9 cellular contexts compared by ENCODE assay signal in genomic region chr1:109986054-109986444, GRCh38. TPM values are rescaled to one million over a fixed set of nuclear protein-coding genes. Genes with fewer than 3 reads are reported as not detected.
A peak's percentile ranks its signal among the peaks of the same experiment; 100 is the strongest.
DNase-seq lines count a peak whose midpoint lies in the region; ATAC-seq and TF ChIP-seq lines count a peak whose summit lies in the region.
"Had no signal": no experiment of that assay in that cellular context is flagged by ENCODE, and none has a peak within 500 bp of the region (broad histone marks: within the 10 kb centered on the region; RNA-seq: fewer than 3 reads in every experiment).

No MANE protein-coding gene starts in this region.

- no peaks in the 10 kb centered on the region for H3K9me2 ChIP-seq in Loucy (replicated peaks; ENCODE audit: low read depth, low read length)

- peak overlapping the region in 1 of 2 donors; percentile 97 for H3K27ac ChIP-seq in coronary artery

- H3K4me1 Mint-ChIP-seq in nephron progenitor cell, result peaks cover 65% of the 10 kb centered on the region

- no peak overlapping the region for H3K27ac Mint-ChIP-seq in nephron progenitor cell

- H3K4me3 ChIP-seq in BE2C (ENCODE audit: low read depth, low read length), result peak overlapping the region; percentile 94
- peak overlapping the region; percentile 95 for H3K4me3 ChIP-seq in Loucy (ENCODE audit: low read length, poor library complexity, severe bottlenecking)
- peak overlapping the region; percentile 90 for H3K4me3 ChIP-seq in coronary artery

- ATAC-seq in GM21367 (IDR thresholded peaks at IDR 0.05; ENCODE audit: unreplicated experiment) (no peak), HG03280 (IDR thresholded peaks at IDR 0.05; ENCODE audit: unreplicated experiment) (no peak)

- H3K27me3 Mint-ChIP-seq in nephron progenitor cell (ENCODE audit: low read depth, poor library complexity), result peaks cover 6% of the 10 kb centered on the region

- peaks cover 63% of the 10 kb centered on the region for H3K79me2 ChIP-seq in Loucy (ENCODE audit: insufficient read depth, low read length)

- H3K9me3 Mint-ChIP-seq in nephron progenitor cell, result peaks cover 10% of the 10 kb centered on the region

- H3K4me1 ChIP-seq in BE2C, result peaks cover 17% of the 10 kb centered on the region
- H3K4me1 ChIP-seq in Loucy (ENCODE audit: insufficient read depth, low read length, poor library complexity, severe bottlenecking), result peaks cover 63% of the 10 kb centered on the region

- peaks cover 54% of the 10 kb centered on the region for H4K20me1 ChIP-seq in Loucy (ENCODE audit: insufficient read depth, low read length, poor library complexity, severe bottlenecking)

- intact Hi-C loops in head of caudate nucleus (cut with DNase I), result loop anchor here (10.0 kb wide), 3 partner anchors 71 to 441 kb away; partner anchors contain the start of genes CSF1 and GNAI3

- peaks cover 40% of the 10 kb centered on the region for H3K36me3 Mint-ChIP-seq in nephron progenitor cell (ENCODE audit: low read depth)

- H3K9me3 ChIP-seq in BE2C (no peaks in the 10 kb centered on the region), Loucy (ENCODE audit: insufficient read depth, low read depth, low read length) (no peaks in the 10 kb centered on the region)

- peaks cover 5% of the 10 kb centered on the region for H3K36me3 ChIP-seq in BE2C
- no peaks in the 10 kb centered on the region for H3K36me3 ChIP-seq in Loucy (ENCODE audit: insufficient read depth, low read length)

- no peak overlapping the region for H2AFZ ChIP-seq in Loucy (ENCODE audit: low read length)

- H3K27me3 ChIP-seq in BE2C (no peaks in the 10 kb centered on the region), Loucy (ENCODE audit: insufficient read depth, low read length, poor library complexity, severe bottlenecking) (peaks cover 6% of the 10 kb centered on the region)

- H3F3A ChIP-seq in Loucy (ENCODE audit: low read depth), result no peaks in the 10 kb centered on the region

- no peak for DNase-seq in BE2C
- no peak for DNase-seq in coronary artery (ENCODE audit: low spot score)
- DNase-seq in nephron progenitor cell, result no peak
- DNase-seq in amniotic stem cell (lab: John Stamatoyannopoulos, UW), result no peak
- no peak for DNase-seq in head of caudate nucleus
- DNase-seq: activated gamma-delta T cell had no signal

- peak overlapping the region; percentile 98 for H3K4me3 Mint-ChIP-seq in nephron progenitor cell

- peak overlapping the region; percentile 98 for H3K4me2 ChIP-seq in Loucy (ENCODE audit: low read depth, low read length, poor library complexity, severe bottlenecking)

- TF ChIP-seq CTCF in BE2C (IDR thresholded peaks at IDR 0.05; ENCODE audit: low read depth, low read length) (no peak), Loucy (conservative IDR thresholded peaks at IDR 0.05; ENCODE audit: low read length) (no peak), coronary artery (IDR thresholded peaks at IDR 0.05) (no peak), nephron progenitor cell (IDR thresholded peaks at IDR 0.05) (no peak)

- peak overlapping the region; percentile 94 for H3K9ac ChIP-seq in Loucy (ENCODE audit: low read depth, low read length, poor library complexity, severe bottlenecking)

RNA-seq across cellular contexts. Expression of gene AHCYL1, which starts 1.5 kb away (rescaled TPM):
- 69.6 TPM for polyA plus RNA-seq in BE2C (2012; ENCODE audit: insufficient read depth, insufficient read length, low read depth)

RNA-seq across cellular contexts. Expression of gene STRIP1, which starts 48.4 kb away (rescaled TPM):
- polyA plus RNA-seq in BE2C (2012; ENCODE audit: insufficient read depth, insufficient read length, low read depth), result 49.2 TPM
